25 cellular contexts compared by ENCODE assay signal in the genomic region with DNA sequence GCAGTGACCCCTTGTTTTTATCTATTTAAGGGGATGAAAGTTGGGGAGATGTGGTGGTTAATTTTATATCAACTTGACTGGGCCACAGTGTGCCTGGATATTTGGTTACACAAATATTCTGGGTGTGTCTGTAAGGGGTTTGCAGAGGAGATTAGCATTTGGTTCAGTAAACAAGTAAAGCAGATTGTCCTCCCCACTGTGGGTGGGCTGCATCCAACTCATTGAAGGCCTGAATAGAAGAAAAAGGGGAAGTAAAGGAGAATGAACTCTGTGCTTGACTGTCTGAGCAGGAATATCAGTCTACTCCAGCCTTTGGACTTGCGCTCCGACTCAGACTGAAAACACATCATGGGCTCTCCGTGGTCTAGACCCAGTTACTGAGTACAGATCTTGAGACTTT.
A peak's percentile ranks its signal among the peaks of the same experiment; 100 is the strongest.
DNase-seq lines count a peak whose midpoint lies in the region; ATAC-seq and TF ChIP-seq lines count a peak whose summit lies in the region.
"Had no signal": no experiment of that assay in that cellular context is flagged by ENCODE, and none has a peak within 500 bp of the region (broad histone marks: within the 10 kb centered on the region; RNA-seq: fewer than 3 reads in every experiment).

No MANE protein-coding gene starts in this region.

- H4K91ac ChIP-seq in neuronal stem cell (ENCODE audit: low read depth, low read length, poor library complexity) = no peak overlapping the region

- no peaks in the 10 kb centered on the region for H3K79me1 ChIP-seq in neuronal stem cell (ENCODE audit: low read depth, low read length)

- no peak overlapping the region for H2AFZ ChIP-seq in neuronal stem cell (ENCODE audit: low read length)

- H2BK12ac ChIP-seq in neuronal stem cell (ENCODE audit: low read length) = no peak overlapping the region

- H3K9me3 ChIP-seq in endodermal cell (ENCODE audit: control insufficient read depth, low read length) (no peaks in the 10 kb centered on the region), neuronal stem cell (replicated peaks in 1 of 2; ENCODE audit: control insufficient read depth in 2 of 2, insufficient read depth in 1 of 2, low read depth in 1 of 2, low read length in 2 of 2) (no peaks in the 10 kb centered on the region)
- H3K9me3 ChIP-seq: Peyer's patch had no signal

- no peak overlapping the region for H2BK15ac ChIP-seq in neuronal stem cell (ENCODE audit: low read length)

- no peak overlapping the region for H3K4me3 Mint-ChIP-seq in endodermal cell
- H3K4me3 Mint-ChIP-seq in stimulated activated memory B cell treated with anti-CD40 and anti-IgM and Interleukin-4, amounts not matched to agents 10 μg/mL and 1 μg/mL and 100 μg/mL, for 72 hours = no peak overlapping the region
- H3K4me3 Mint-ChIP-seq: CD4-positive, alpha-beta memory T cell; IgD-negative memory B cell had no signal

- no peak overlapping the region for H3K18ac ChIP-seq in neuronal stem cell (ENCODE audit: low read length)

- no peak overlapping the region for H2BK5ac ChIP-seq in neuronal stem cell (ENCODE audit: low read length)

- no peak overlapping the region for H3K23ac ChIP-seq in neuronal stem cell (ENCODE audit: low read depth, low read length, poor library complexity)

- peaks cover 18% of the 10 kb centered on the region for H3K27me3 Mint-ChIP-seq in endodermal cell (ENCODE audit: insufficient read depth)
- H3K27me3 Mint-ChIP-seq in stimulated activated memory B cell treated with anti-CD40 and anti-IgM and Interleukin-4, amounts not matched to agents 10 μg/mL and 1 μg/mL and 100 μg/mL, for 72 hours = no peaks in the 10 kb centered on the region
- H3K27me3 Mint-ChIP-seq: CD4-positive, alpha-beta memory T cell; IgD-negative memory B cell had no signal

- H3K9me3 Mint-ChIP-seq in endodermal cell = no peaks in the 10 kb centered on the region
- H3K9me3 Mint-ChIP-seq in stimulated activated memory B cell treated with anti-CD40 and anti-IgM and Interleukin-4, amounts not matched to agents 10 μg/mL and 1 μg/mL and 100 μg/mL, for 72 hours = no peaks in the 10 kb centered on the region
- H3K9me3 Mint-ChIP-seq: CD4-positive, alpha-beta memory T cell; IgD-negative memory B cell had no signal

- H3K14ac ChIP-seq in neuronal stem cell (ENCODE audit: low read length) = no peak overlapping the region

- H3K4me1 ChIP-seq in endodermal cell (ENCODE audit: control insufficient read depth, insufficient read depth, low read length) (no peaks in the 10 kb centered on the region), neuronal stem cell (ENCODE audit: control insufficient read depth in 2 of 2, insufficient read depth in 1 of 2, low read depth in 1 of 2, low read length in 2 of 2) (peaks cover 0 to 3% of the 10 kb centered on the region in 2 donors)
- H3K4me1 ChIP-seq: Peyer's patch had no signal

- H3K36me3 ChIP-seq in endodermal cell (ENCODE audit: control insufficient read depth, insufficient read depth, low read length) (no peaks in the 10 kb centered on the region), neuronal stem cell (replicated peaks in 1 of 2; ENCODE audit: control insufficient read depth in 2 of 2, insufficient read depth in 2 of 2, low read length in 2 of 2) (no peaks in the 10 kb centered on the region)
- H3K36me3 ChIP-seq: Peyer's patch had no signal

- DNase-seq in NB4 (ENCODE audit: low read depth) (peak; percentile 11), OCI-M1 (lab: John Stamatoyannopoulos, UW) (peak; percentile 64), endodermal cell (peak; percentile 45), neuronal stem cell (ENCODE audit: low spot score) (peak; percentile 23), dedifferentiated amniotic fluid mesenchymal stem cell (ENCODE audit: extremely low spot score) (no peak), RKO (ENCODE audit: low spot score) (no peak)
- DNase-seq: C1 segment of cervical spinal cord; CD4-positive, alpha-beta memory T cell; COR-L47; DMS79 treated with DMSO at 0.1 percent for 48 hours; GF-D8; MM.1S; NCI-H1092; NCI-H1417 treated with DMSO at 0.1 percent for 48 hours; NCI-H1694 treated with DMSO at 0.1 percent for 48 hours; NCI-H2081; NCI-H524; Peyer's patch; SIG-M5; SW 1271 had no signal

- H3K36me3 Mint-ChIP-seq in endodermal cell (ENCODE audit: low read depth) = no peaks in the 10 kb centered on the region
- H3K36me3 Mint-ChIP-seq in stimulated activated memory B cell treated with anti-CD40 and anti-IgM and Interleukin-4, amounts not matched to agents 10 μg/mL and 1 μg/mL and 100 μg/mL, for 72 hours = no peaks in the 10 kb centered on the region
- H3K36me3 Mint-ChIP-seq: CD4-positive, alpha-beta memory T cell; IgD-negative memory B cell had no signal

- no peak for TF ChIP-seq POLR2A in NB4 (IDR thresholded peaks at IDR 0.05; ENCODE audit: extremely low read depth, insufficient read length)

- peaks cover 14% of the 10 kb centered on the region for H3K4me1 Mint-ChIP-seq in endodermal cell
- no peaks in the 10 kb centered on the region for H3K4me1 Mint-ChIP-seq in stimulated activated memory B cell treated with anti-CD40 and anti-IgM and Interleukin-4, amounts not matched to agents 10 μg/mL and 1 μg/mL and 100 μg/mL, for 72 hours
- H3K4me1 Mint-ChIP-seq: CD4-positive, alpha-beta memory T cell; IgD-negative memory B cell had no signal

- H2BK120ac ChIP-seq in neuronal stem cell (ENCODE audit: low read depth, low read length) = no peak overlapping the region

- no peak overlapping the region for H3K27ac Mint-ChIP-seq in endodermal cell
- H3K27ac Mint-ChIP-seq in stimulated activated memory B cell treated with anti-CD40 and anti-IgM and Interleukin-4, amounts not matched to agents 10 μg/mL and 1 μg/mL and 100 μg/mL, for 72 hours = no peak overlapping the region
- H3K27ac Mint-ChIP-seq: CD4-positive, alpha-beta memory T cell; IgD-negative memory B cell had no signal

- TF ChIP-seq CTCF in NB4 (IDR thresholded peaks at IDR 0.05; ENCODE audit: low read depth, low read length) (no peak), endodermal cell (conservative IDR thresholded peaks at IDR 0.05) (no peak)

- H3K4me2 ChIP-seq in neuronal stem cell (ENCODE audit: insufficient read depth, low read length, poor library complexity, severe bottlenecking) = no peak overlapping the region
- H3K4me2 ChIP-seq: KMS-11 had no signal

- no peak overlapping the region for H3K4me3 ChIP-seq in NB4 (ENCODE audit: low read depth, low read length)
- H3K4me3 ChIP-seq in endodermal cell (ENCODE audit: low read length) = no peak overlapping the region
- no peak overlapping the region for H3K4me3 ChIP-seq in neuronal stem cell (ENCODE audit: low read length in 2 of 2)
- H3K4me3 ChIP-seq: Peyer's patch, SK-N-MC had no signal

- H3K27me3 ChIP-seq in endodermal cell (ENCODE audit: control insufficient read depth, insufficient read depth, low read length, poor library complexity, severe bottlenecking) (peaks cover 62% of the 10 kb centered on the region), neuronal stem cell (ENCODE audit: control insufficient read depth in 3 of 3, insufficient read depth in 3 of 3, low read depth in 1 of 3, low read length in 3 of 3) (no peaks in the 10 kb centered on the region)
- H3K27me3 ChIP-seq: Peyer's patch had no signal

- H3K9ac ChIP-seq in endodermal cell (ENCODE audit: extremely low read depth, low read length, poor library complexity, severe bottlenecking) = no peak overlapping the region
- no peak overlapping the region for H3K9ac ChIP-seq in neuronal stem cell (ENCODE audit: low read depth, low read length, poor library complexity)
- H3K9ac ChIP-seq: KMS-11 had no signal

- H3K4ac ChIP-seq in neuronal stem cell (ENCODE audit: low read length) = no peak overlapping the region

- 90 to 95% methylated on average over 3 of the region's 3 CpGs for WGBS in endodermal cell (ENCODE audit: insufficient coverage in 1 of 2, insufficient read length in 1 of 2), 2 experiments
- WGBS in neuronal stem cell (ENCODE audit: extremely low coverage in 2 of 2, insufficient read length in 2 of 2, insufficient replicate concordance in 1 of 2), 2 donors = no CpG with 5 or more reads among the region's 3 CpGs

- H4K8ac ChIP-seq in neuronal stem cell (ENCODE audit: low read depth, low read length) = no peak overlapping the region

- H2AK5ac ChIP-seq in neuronal stem cell (ENCODE audit: low read depth, low read length) = no peak overlapping the region

- no peak overlapping the region for H3K27ac ChIP-seq in endodermal cell (ENCODE audit: low read depth, low read length)
- H3K27ac ChIP-seq in neuronal stem cell (replicated peaks; ENCODE audit: low read length) = no peak overlapping the region
- H3K27ac ChIP-seq: HL-60, KMS-11, Peyer's patch, SK-N-MC had no signal

- no peak for ATAC-seq in stimulated activated memory B cell treated with anti-CD40 and anti-IgM and Interleukin-4, amounts not matched to agents 10 μg/mL and 1 μg/mL and 100 μg/mL, for 72 hours

Comparison
In these comparisons a context has a peak if more than half of its experiments do, and no peak if none do; other contexts are left out.
1. DNase-seq: peak in NB4 (single experiment), OCI-M1 (single experiment), endodermal cell (single experiment) and neuronal stem cell (single experiment); none in dedifferentiated amniotic fluid mesenchymal stem cell (single experiment) and RKO (single experiment).